Comparison of ENCODE assay signal across 2 cellular contexts in the genomic region with DNA sequence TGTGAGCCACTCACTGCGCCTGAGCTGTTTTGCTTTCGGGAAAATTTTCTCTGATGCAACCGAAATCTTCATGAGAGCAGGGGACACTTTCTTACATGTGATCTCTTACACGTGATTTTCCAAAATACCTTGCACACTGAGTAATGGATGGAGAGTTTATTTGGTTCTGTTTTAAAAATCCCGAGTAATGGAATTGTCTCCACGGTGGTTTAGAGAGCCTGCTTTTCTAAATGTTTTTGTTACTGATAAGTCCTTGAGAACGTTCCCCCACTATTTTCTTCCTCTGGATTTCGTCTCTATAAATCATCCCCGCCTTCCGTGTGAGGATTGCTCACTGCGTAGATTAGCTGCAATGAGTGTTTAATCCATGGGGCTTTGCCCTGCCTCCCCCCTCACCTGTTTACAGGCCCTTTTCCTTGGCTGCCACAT.
TF ChIP-seq lines count a peak whose summit lies in the region.

No MANE protein-coding gene starts in this region.

TF ChIP-seq in IMR-90, 13 proteins besides CTCF, POLR2A, EP300 and RAD21:
- TF ChIP-seq BHLHE40 (IDR thresholded peaks at IDR 0.05; ENCODE audit: low read depth, low read length) (no peak), CEBPB (IDR thresholded peaks at IDR 0.05; ENCODE audit: low read depth, low read length) (no peak), RFX5 (IDR thresholded peaks at IDR 0.05; ENCODE audit: low read depth, low read length) (no peak), MXI1 (IDR thresholded peaks at IDR 0.05; ENCODE audit: borderline replicate concordance, low read depth, low read length) (no peak), MAFK (IDR thresholded peaks at IDR 0.05; ENCODE audit: low read depth, low read length) (no peak), CHD1 (IDR thresholded peaks at IDR 0.05; ENCODE audit: low read depth, low read length) (no peak), RCOR1 (IDR thresholded peaks at IDR 0.05; ENCODE audit: insufficient replicate concordance, low read length) (no peak), MAZ (IDR thresholded peaks at IDR 0.05; ENCODE audit: borderline replicate concordance, low read depth, low read length) (no peak), NFE2L2 (IDR thresholded peaks at IDR 0.05; ENCODE audit: low read depth, low read length) (no peak), FOS (IDR thresholded peaks at IDR 0.05; ENCODE audit: low read depth, low read length) (no peak)
TF ChIP-seq in IMR-90: peak in this region for 0.

TF ChIP-seq in GM12878, 131 proteins besides CTCF, POLR2A, EP300 and RAD21:
- TF ChIP-seq HDGF (IDR thresholded peaks at IDR 0.05) (no peak), HDAC6 (IDR thresholded peaks at IDR 0.05; ENCODE audit: unreplicated experiment) (no peak), POU2F2 (IDR thresholded peaks at IDR 0.05; ENCODE audit: borderline replicate concordance, low read depth, low read length) (no peak), RUNX3 (IDR thresholded peaks at IDR 0.05; ENCODE audit: low read length) (no peak), SIX5 (IDR thresholded peaks at IDR 0.05; ENCODE audit: low read depth, low read length, severe bottlenecking) (no peak), BHLHE40 (IDR thresholded peaks at IDR 0.05; ENCODE audit: borderline replicate concordance in 1 of 2, low read depth in 2 of 2, low read length in 1 of 2) (no peak)
- TF ChIP-seq, protein P1, sequence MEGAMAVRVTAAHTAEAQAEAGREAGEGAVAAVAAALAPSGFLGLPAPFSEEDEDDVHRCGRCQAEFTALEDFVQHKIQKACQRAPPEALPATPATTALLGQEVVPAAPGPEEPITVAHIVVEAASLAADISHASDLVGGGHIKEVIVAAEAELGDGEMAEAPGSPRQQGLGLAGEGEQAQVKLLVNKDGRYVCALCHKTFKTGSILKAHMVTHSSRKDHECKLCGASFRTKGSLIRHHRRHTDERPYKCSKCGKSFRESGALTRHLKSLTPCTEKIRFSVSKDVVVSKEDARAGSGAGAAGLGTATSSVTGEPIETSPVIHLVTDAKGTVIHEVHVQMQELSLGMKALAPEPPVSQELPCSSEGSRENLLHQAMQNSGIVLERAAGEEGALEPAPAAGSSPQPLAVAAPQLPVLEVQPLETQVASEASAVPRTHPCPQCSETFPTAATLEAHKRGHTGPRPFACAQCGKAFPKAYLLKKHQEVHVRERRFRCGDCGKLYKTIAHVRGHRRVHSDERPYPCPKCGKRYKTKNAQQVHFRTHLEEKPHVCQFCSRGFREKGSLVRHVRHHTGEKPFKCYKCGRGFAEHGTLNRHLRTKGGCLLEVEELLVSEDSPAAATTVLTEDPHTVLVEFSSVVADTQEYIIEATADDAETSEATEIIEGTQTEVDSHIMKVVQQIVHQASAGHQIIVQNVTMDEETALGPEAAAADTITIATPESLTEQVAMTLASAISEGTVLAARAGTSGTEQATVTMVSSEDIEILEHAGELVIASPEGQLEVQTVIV (IDR thresholded peaks at IDR 0.05; ENCODE audit: borderline replicate concordance, partially characterized antibody) = no peak
- TF ChIP-seq, protein P2, sequence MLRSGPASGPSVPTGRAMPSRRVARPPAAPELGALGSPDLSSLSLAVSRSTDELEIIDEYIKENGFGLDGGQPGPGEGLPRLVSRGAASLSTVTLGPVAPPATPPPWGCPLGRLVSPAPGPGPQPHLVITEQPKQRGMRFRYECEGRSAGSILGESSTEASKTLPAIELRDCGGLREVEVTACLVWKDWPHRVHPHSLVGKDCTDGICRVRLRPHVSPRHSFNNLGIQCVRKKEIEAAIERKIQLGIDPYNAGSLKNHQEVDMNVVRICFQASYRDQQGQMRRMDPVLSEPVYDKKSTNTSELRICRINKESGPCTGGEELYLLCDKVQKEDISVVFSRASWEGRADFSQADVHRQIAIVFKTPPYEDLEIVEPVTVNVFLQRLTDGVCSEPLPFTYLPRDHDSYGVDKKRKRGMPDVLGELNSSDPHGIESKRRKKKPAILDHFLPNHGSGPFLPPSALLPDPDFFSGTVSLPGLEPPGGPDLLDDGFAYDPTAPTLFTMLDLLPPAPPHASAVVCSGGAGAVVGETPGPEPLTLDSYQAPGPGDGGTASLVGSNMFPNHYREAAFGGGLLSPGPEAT (IDR thresholded peaks at IDR 0.05; ENCODE audit: low read depth) = no peak
